ENCODE assay signal across 1 cellular context in genomic region chr1:244794071-244794470, GRCh38.
TF ChIP-seq lines count a peak whose summit lies in the region.

No MANE protein-coding gene starts in this region.

TF ChIP-seq in IMR-90, 13 proteins besides CTCF, POLR2A, EP300 and RAD21:
- no peak for TF ChIP-seq MAFK (IDR thresholded peaks at IDR 0.05; ENCODE audit: low read depth, low read length)
- no peak for TF ChIP-seq MXI1 (IDR thresholded peaks at IDR 0.05; ENCODE audit: borderline replicate concordance, low read depth, low read length)
